29 cellular contexts compared by ENCODE assay signal in genomic region chr19:41971363-41971762, GRCh38. TPM values are rescaled to one million over a fixed set of nuclear protein-coding genes. Genes with fewer than 3 reads are reported as not detected.
"Had no signal": no experiment of that assay in that cellular context is flagged by ENCODE, and none has a peak within 500 bp of the region (broad histone marks: within the 10 kb centered on the region; RNA-seq: fewer than 3 reads in every experiment).

No MANE protein-coding gene starts in this region.

- H3K4me3 ChIP-seq: colonic mucosa, esophagus squamous epithelium, gastrocnemius medialis, heart right ventricle, left lung, lower lobe of right lung had no signal

- H3K4me1 ChIP-seq: colonic mucosa, gastrocnemius medialis, heart right ventricle, left lung, lower lobe of right lung had no signal

- H3K9me3 ChIP-seq: colonic mucosa, esophagus squamous epithelium, gastrocnemius medialis, heart right ventricle, left lung, lower lobe of right lung had no signal

- FAIRE-seq: endometrium, islet of Langerhans, keratinocyte had no signal

- H3K27me3 ChIP-seq: colonic mucosa had no signal

- DNase-seq: colonic mucosa; cortex of kidney; effector CD8-positive, alpha-beta T cell; effector memory CD8-positive, alpha-beta T cell; endodermal cell; erythroblast; esophagus squamous epithelium; foreskin fibroblast; foreskin melanocyte; gastrocnemius medialis; head of caudate nucleus; heart right ventricle; hippocampal formation; left cardiac atrium; left lung; left ventricle myocardium superior; lower lobe of right lung; mesenchymal stem cell had no signal

- H3K36me3 ChIP-seq: colonic mucosa, esophagus squamous epithelium, gastrocnemius medialis, left lung, lower lobe of right lung had no signal

- H3K27ac ChIP-seq: colonic mucosa, epithelial cell of prostate, esophagus squamous epithelium, gastrocnemius medialis, heart right ventricle, left lung, lower lobe of right lung had no signal

- ATAC-seq: effector memory CD8-positive, alpha-beta T cell; esophagus mucosa; gastrocnemius medialis; heart right ventricle; left cardiac atrium; left lung; left ventricle myocardium superior; lower lobe of right lung had no signal

RNA-seq across cellular contexts. Expression of gene ATP1A3, which starts 22.7 kb away (rescaled TPM):
- total RNA-seq: dermis microvascular lymphatic vessel endothelial cell, gastrocnemius medialis, kidney epithelial cell, left lung, lower leg skin, lung microvascular endothelial cell, mesenteric fat pad, mesothelial cell of epicardium had no signal
- polyA plus RNA-seq: keratinocyte had no signal

RNA-seq across cellular contexts. Expression of gene ERFL, which starts 43.1 kb away (rescaled TPM):
- total RNA-seq: dermis microvascular lymphatic vessel endothelial cell, esophagus mucosa, esophagus squamous epithelium, gastrocnemius medialis, kidney epithelial cell, left ventricle myocardium superior, lung microvascular endothelial cell had no signal
- polyA plus RNA-seq: keratinocyte had no signal
